In genomic region chr3:177195941-177196472, GRCh38 we compare ENCODE assay signal across 8 cellular contexts. TPM values are rescaled to one million over a fixed set of nuclear protein-coding genes. Genes with fewer than 3 reads are reported as not detected.
DNase-seq lines count a peak whose midpoint lies in the region; ATAC-seq and TF ChIP-seq lines count a peak whose summit lies in the region.

No MANE protein-coding gene starts in this region.

- DNase-seq in left ventricle myocardium inferior (no peak), cardiac septum (ENCODE audit: low spot score) (no peak), PC-3 (peak; percentile 32), chondrocyte (ENCODE audit: low spot score) (no peak), midbrain (lab: John Stamatoyannopoulos, UW) (peak; percentile 39), vagina (ENCODE audit: extremely low spot score in 2 of 2) (no peak), 8988T (no peak)

- peaks cover 58% of the 10 kb centered on the region for H3K4me1 Mint-ChIP-seq in chondrocyte (ENCODE audit: low read depth)

- peak overlapping the region; percentile 90 for H3K9ac ChIP-seq in PC-3 (ENCODE audit: low read length)

- peaks cover 5% of the 10 kb centered on the region for H3K36me3 Mint-ChIP-seq in chondrocyte (ENCODE audit: low read depth)

- H3K27me3 Mint-ChIP-seq in chondrocyte (ENCODE audit: low read depth), result no peaks in the 10 kb centered on the region

- TF ChIP-seq POLR2A in vagina (IDR thresholded peaks at IDR 0.05), result no peak

- H3K36me3 ChIP-seq in left ventricle myocardium inferior (no peaks in the 10 kb centered on the region), PC-3 (ENCODE audit: low read depth, low read length) (peaks cover 7% of the 10 kb centered on the region), vagina (no peaks in the 10 kb centered on the region)

- POLR2A ChIA-PET in PC-3 (lab: Charles Lee; ENCODE audit: unreplicated experiment), result interaction anchor here (0.6 kb wide), 2 partner anchors 394 to 1960 kb away, joined by 3 to 4 read pairs; no protein-coding TSS in a partner anchor

- H2AFZ ChIP-seq in PC-3 (ENCODE audit: low read length), result peak overlapping the region; percentile 56

- peak overlapping the region; percentile 97 for H3K4me3 Mint-ChIP-seq in chondrocyte (ENCODE audit: unreplicated experiment)

- no peaks in the 10 kb centered on the region for H3K27me3 ChIP-seq in left ventricle myocardium inferior (ENCODE audit: low read depth)
- no peaks in the 10 kb centered on the region for H3K27me3 ChIP-seq in PC-3 (ENCODE audit: low read length)
- H3K27me3 ChIP-seq in vagina, result no peaks in the 10 kb centered on the region

- peak overlapping the region; percentile 96 for H3K27ac Mint-ChIP-seq in chondrocyte (ENCODE audit: unreplicated experiment)

- H3K9me3 ChIP-seq in left ventricle myocardium inferior (replicated peaks), result no peaks in the 10 kb centered on the region
- H3K9me3 ChIP-seq in PC-3 (ENCODE audit: low read length), result no peaks in the 10 kb centered on the region
- H3K9me3 ChIP-seq in vagina, result no peaks in the 10 kb centered on the region

- peak overlapping the region; percentile 98 for H3K27ac ChIP-seq in left ventricle myocardium inferior (replicated peaks)
- H3K27ac ChIP-seq in PC-3 (ENCODE audit: low read length), result peak overlapping the region; percentile 87
- H3K27ac ChIP-seq in vagina, result peak overlapping the region; percentile 92

- TF ChIP-seq CTCF in left ventricle myocardium inferior (IDR thresholded peaks at IDR 0.05; ENCODE audit: borderline replicate concordance) (no peak), PC-3 (conservative IDR thresholded peaks at IDR 0.05; ENCODE audit: low read depth, low read length) (no peak), chondrocyte (IDR thresholded peaks at IDR 0.05) (no peak), vagina (IDR thresholded peaks at IDR 0.05) (no peak)

- CTCF ChIA-PET in PC-3 (lab: Charles Lee), result no interaction called here

- no peaks in the 10 kb centered on the region for H3F3A ChIP-seq in PC-3 (ENCODE audit: low read length, unreplicated experiment)

- no peak; the same call in 1 of the 2 replicates for ATAC-seq in PC-3
- ATAC-seq in GM18498 (IDR thresholded peaks at IDR 0.05; ENCODE audit: unreplicated experiment), result no peak

- peaks cover 58% of the 10 kb centered on the region for H3K79me2 ChIP-seq in PC-3 (ENCODE audit: low read length)

- peaks cover 23% of the 10 kb centered on the region for H4K20me1 ChIP-seq in PC-3 (ENCODE audit: low read length)

- H3K4me3 ChIP-seq in left ventricle myocardium inferior, result peak overlapping the region; percentile 87
- H3K4me3 ChIP-seq in PC-3 (ENCODE audit: low read length), result peak overlapping the region; percentile 92
- H3K4me3 ChIP-seq in vagina, result peak overlapping the region; percentile 65 to 93

- peak overlapping the region; percentile 92 for H3K4me2 ChIP-seq in PC-3 (ENCODE audit: low read length)

- intact Hi-C loops in left ventricle myocardium inferior (cut with micrococcal nuclease), result loop anchor here (5.0 kb wide), 1 partner anchor 144 kb away; no protein-coding TSS in a partner anchor
- intact Hi-C loops in cardiac septum (cut with DNase I), result loop anchor here (2.0 to 10.0 kb wide), 9 partner anchors 96 to 1186 kb away; no protein-coding TSS in a partner anchor
- intact Hi-C loops in PC-3 (cut with micrococcal nuclease), result loop anchor here (2.0 to 5.0 kb wide), 6 partner anchors 45 to 736 kb away; no protein-coding TSS in a partner anchor
- intact Hi-C loops in vagina (cut with DNase I), result loop anchor here (1.0 to 10.0 kb wide), 2 partner anchors 131 to 164 kb away; no protein-coding TSS in a partner anchor

- peaks cover 54% of the 10 kb centered on the region for H3K4me1 ChIP-seq in left ventricle myocardium inferior
- peaks cover 26% of the 10 kb centered on the region for H3K4me1 ChIP-seq in PC-3 (ENCODE audit: insufficient read depth, low read length)
- H3K4me1 ChIP-seq in vagina, result peaks cover 51% of the 10 kb centered on the region

- no peaks in the 10 kb centered on the region for H3K9me3 Mint-ChIP-seq in chondrocyte (ENCODE audit: low read depth)

- no TSS peak for BruUV-seq in PC-3 (replicated peaks; lab: Mats Ljungman, UMichigan)

- no peaks in the 10 kb centered on the region for H3K9me2 ChIP-seq in PC-3 (replicated peaks; ENCODE audit: low read length)

RNA-seq across cellular contexts. Expression of gene TBL1XR1, which starts 1.3 kb away (rescaled TPM):
- total RNA-seq in left ventricle myocardium inferior (102 TPM), cardiac septum (164 TPM), PC-3 (2014; rRNA removed) (77.6 and 109 TPM in 2 replicates), chondrocyte (225 to 372 TPM (median 357 TPM) in 3 replicates), vagina (80.5 TPM)

Comparison
In these comparisons a context has a peak if more than half of its experiments do, and no peak if none do; other contexts are left out.
1. DNase-seq: peak in PC-3 (single experiment) and midbrain (single experiment); none in left ventricle myocardium inferior (single experiment), cardiac septum (single experiment), chondrocyte (single experiment), vagina (0 of 2) and 8988T (single experiment).
2. Peak in every context shown above with its lines, with median percentiles within 50 percentile points of each other: H3K27ac ChIP-seq and H3K4me3 ChIP-seq.